8 cellular contexts compared by ENCODE assay signal in the genomic region with DNA sequence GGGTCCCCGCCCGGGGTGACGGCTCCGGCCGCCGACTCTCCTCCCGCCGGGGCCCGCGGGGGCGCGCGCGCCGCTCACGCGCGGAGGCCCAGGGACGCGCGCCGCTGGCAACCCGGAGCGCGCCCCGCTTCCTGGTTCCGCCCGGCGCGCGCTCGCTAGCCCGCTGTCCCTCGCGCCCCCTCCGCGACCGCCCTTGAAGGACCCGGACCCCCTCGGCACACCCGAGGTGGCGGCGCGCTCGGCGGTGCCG. TPM values are rescaled to one million over a fixed set of nuclear protein-coding genes. Genes with fewer than 3 reads are reported as not detected.
DNase-seq lines count a peak whose midpoint lies in the region; ATAC-seq and TF ChIP-seq lines count a peak whose summit lies in the region.

A gene (minus strand): TSS at position 33 of the 250 bp plus-strand sequence. CDS start 44,264 bp downstream, outside the sequence.

- H3K27ac ChIP-seq in layer of hippocampus (ENCODE audit: low read depth, low read length), result peak within 1 kb of the TSS; percentile 77

- no peaks in the 10 kb centered on the region for H3K27me3 ChIP-seq in H7 (ENCODE audit: control insufficient read depth, insufficient read depth, low read length)
- H3K27me3 ChIP-seq in layer of hippocampus (ENCODE audit: control insufficient read depth, insufficient read depth, low read length), result no peaks in the 10 kb centered on the region

- peak within 1 kb of the TSS; percentile 88 for H3K4me3 ChIP-seq in H7 (ENCODE audit: insufficient read depth, low read depth, low read length)
- peak within 1 kb of the TSS; percentile 80 for H3K4me3 ChIP-seq in choroid plexus epithelial cell (ENCODE audit: low read depth, low read length)

- H3K36me3 ChIP-seq in H7 (replicated peaks; ENCODE audit: control insufficient read depth, insufficient read depth, low read length), result no peaks in the 10 kb centered on the region

- H3K36me3 Mint-ChIP-seq in activated CD4-positive, alpha-beta T cell treated with anti-CD3 and anti-CD28 coated beads for 36 hours (ENCODE audit: low read depth), result peaks cover 37% of the 10 kb centered on the region

- H3K27ac Mint-ChIP-seq in activated CD4-positive, alpha-beta T cell treated with anti-CD3 and anti-CD28 coated beads for 36 hours, result peak within 1 kb of the TSS; percentile 97

- DNase-seq in GF-D8 (lab: John Stamatoyannopoulos, UW) (peak; percentile 19), H7 (peak; percentile 96), NCI-H1105 treated with DMSO at 0.1 percent for 48 hours (lab: John Stamatoyannopoulos, UW) (peak; percentile 53), choroid plexus epithelial cell (ENCODE audit: low read depth) (peak; percentile 56)
- DNase-seq in activated CD4-positive, alpha-beta T cell treated with anti-CD3 and anti-CD28 coated beads for 36 hours, result peak; percentile 80
- DNase-seq in stimulated activated CD4-positive, alpha-beta T cell treated with anti-CD3 and anti-CD28 coated beads, Interleukin-2, amount 100 ng/mL, for 24 hours, result peak; percentile 61 to 73

- H3K9me3 Mint-ChIP-seq in activated CD4-positive, alpha-beta T cell treated with anti-CD3 and anti-CD28 coated beads for 36 hours (ENCODE audit: low read depth), result no peaks in the 10 kb centered on the region

- H3K27me3 Mint-ChIP-seq in activated CD4-positive, alpha-beta T cell treated with anti-CD3 and anti-CD28 coated beads for 36 hours, result no peaks in the 10 kb centered on the region

- POLR2A ChIA-PET in activated CD4-positive, alpha-beta T cell treated with anti-CD3 and anti-CD28 coated beads for 36 hours (lab: Charles Lee), result interaction anchor here (1.7 to 2.3 kb wide), 3 partner anchors 10 to 14 kb away, joined by 5 to 17 read pairs (median 11); a partner anchor contains a TSS

- H3K4me1 Mint-ChIP-seq in activated CD4-positive, alpha-beta T cell treated with anti-CD3 and anti-CD28 coated beads for 36 hours, result peaks cover 37% of the 10 kb centered on the region

- H3K4me3 Mint-ChIP-seq in activated CD4-positive, alpha-beta T cell treated with anti-CD3 and anti-CD28 coated beads for 36 hours, result peak within 1 kb of the TSS; percentile 94

- intact Hi-C loops in activated CD4-positive, alpha-beta T cell treated with anti-CD3 and anti-CD28 coated beads for 36 hours (cut with DNase I, micrococcal nuclease), result loop anchor here in 1 of 2 experiments (1.0 kb wide), 2 partner anchors 12 to 95 kb away; a partner anchor contains a TSS

- no peak for TF ChIP-seq CTCF in choroid plexus epithelial cell (conservative IDR thresholded peaks at IDR 0.05; ENCODE audit: low read depth, low read length)

- ATAC-seq in activated CD4-positive, alpha-beta T cell treated with anti-CD3 and anti-CD28 coated beads for 36 hours, result peak; percentile 51
- ATAC-seq in GM19395 (IDR thresholded peaks at IDR 0.05; ENCODE audit: unreplicated experiment), result no peak

- CTCF ChIA-PET in activated CD4-positive, alpha-beta T cell treated with anti-CD3 and anti-CD28 coated beads for 36 hours (lab: Charles Lee), result interaction anchor here (1.2 to 1.7 kb wide), 3 partner anchors 9 to 54 kb away, joined by 4 to 10 read pairs (median 4); no protein-coding TSS in a partner anchor

RNA-seq across cellular contexts. Expression of the gene that starts here (rescaled TPM):
- total RNA-seq in H7 (2014; rRNA removed; shearing (Covaris generic)), result 30.7 and 41.3 TPM in 2 replicates
- total RNA-seq in activated CD4-positive, alpha-beta T cell treated with anti-CD3 and anti-CD28 coated beads for 36 hours, result 100 to 1,000 TPM; 162 to 203 TPM

Comparison
In these comparisons a context has a peak if more than half of its experiments do, and no peak if none do; other contexts are left out.
1. DNase-seq: peak in every context shown above with its lines; median percentile 96 in H7; 80 in activated CD4-positive, alpha-beta T cell treated with anti-CD3 and anti-CD28 coated beads for 36 hours; 67 in stimulated activated CD4-positive, alpha-beta T cell treated with anti-CD3 and anti-CD28 coated beads, Interleukin-2, amount 100 ng/mL, for 24 hours; 56 in choroid plexus epithelial cell; 53 in NCI-H1105 treated with DMSO at 0.1 percent for 48 hours; 19 in GF-D8.